Comparison of ENCODE assay signal across 1 cellular context in the genomic region with DNA sequence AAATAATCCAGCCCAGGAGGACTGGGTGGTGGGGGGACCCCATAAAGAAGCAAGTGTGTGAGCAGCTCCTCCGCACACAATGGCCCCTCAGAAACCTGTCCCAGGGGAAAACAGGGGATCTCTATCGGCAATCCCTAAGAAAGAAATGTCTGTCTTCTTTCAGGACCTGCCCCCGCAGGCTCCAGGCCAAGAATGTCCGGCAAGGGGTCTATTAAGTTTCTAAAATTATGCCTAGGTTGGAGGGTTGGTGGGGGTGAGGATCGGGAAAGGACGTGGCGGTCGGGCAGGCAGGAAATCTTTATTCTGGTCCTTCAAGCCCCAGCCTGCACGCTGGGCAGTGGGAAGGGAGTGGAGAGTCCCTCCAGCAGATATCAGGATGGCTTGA.
TF ChIP-seq lines count a peak whose summit lies in the region.

No MANE protein-coding gene starts in this region.

TF ChIP-seq in GM23338, 12 proteins besides CTCF, POLR2A, EP300 and RAD21:
- TF ChIP-seq CREB1 (CRISPR knock-in tag; IDR thresholded peaks at IDR 0.05; ENCODE audit: low read depth) (no peak), EZH2 (IDR thresholded peaks at IDR 0.05; ENCODE audit: low read depth, unreplicated experiment) (no peak), JUNB (IDR thresholded peaks at IDR 0.05; ENCODE audit: unreplicated experiment) (no peak), EZH2phosphoT487 (IDR thresholded peaks at IDR 0.05; ENCODE audit: unreplicated experiment) (no peak)
- TF ChIP-seq, protein P1, sequence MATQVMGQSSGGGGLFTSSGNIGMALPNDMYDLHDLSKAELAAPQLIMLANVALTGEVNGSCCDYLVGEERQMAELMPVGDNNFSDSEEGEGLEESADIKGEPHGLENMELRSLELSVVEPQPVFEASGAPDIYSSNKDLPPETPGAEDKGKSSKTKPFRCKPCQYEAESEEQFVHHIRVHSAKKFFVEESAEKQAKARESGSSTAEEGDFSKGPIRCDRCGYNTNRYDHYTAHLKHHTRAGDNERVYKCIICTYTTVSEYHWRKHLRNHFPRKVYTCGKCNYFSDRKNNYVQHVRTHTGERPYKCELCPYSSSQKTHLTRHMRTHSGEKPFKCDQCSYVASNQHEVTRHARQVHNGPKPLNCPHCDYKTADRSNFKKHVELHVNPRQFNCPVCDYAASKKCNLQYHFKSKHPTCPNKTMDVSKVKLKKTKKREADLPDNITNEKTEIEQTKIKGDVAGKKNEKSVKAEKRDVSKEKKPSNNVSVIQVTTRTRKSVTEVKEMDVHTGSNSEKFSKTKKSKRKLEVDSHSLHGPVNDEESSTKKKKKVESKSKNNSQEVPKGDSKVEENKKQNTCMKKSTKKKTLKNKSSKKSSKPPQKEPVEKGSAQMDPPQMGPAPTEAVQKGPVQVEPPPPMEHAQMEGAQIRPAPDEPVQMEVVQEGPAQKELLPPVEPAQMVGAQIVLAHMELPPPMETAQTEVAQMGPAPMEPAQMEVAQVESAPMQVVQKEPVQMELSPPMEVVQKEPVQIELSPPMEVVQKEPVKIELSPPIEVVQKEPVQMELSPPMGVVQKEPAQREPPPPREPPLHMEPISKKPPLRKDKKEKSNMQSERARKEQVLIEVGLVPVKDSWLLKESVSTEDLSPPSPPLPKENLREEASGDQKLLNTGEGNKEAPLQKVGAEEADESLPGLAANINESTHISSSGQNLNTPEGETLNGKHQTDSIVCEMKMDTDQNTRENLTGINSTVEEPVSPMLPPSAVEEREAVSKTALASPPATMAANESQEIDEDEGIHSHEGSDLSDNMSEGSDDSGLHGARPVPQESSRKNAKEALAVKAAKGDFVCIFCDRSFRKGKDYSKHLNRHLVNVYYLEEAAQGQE (IDR thresholded peaks at IDR 0.05; ENCODE audit: unreplicated experiment), result no peak
- TF ChIP-seq, protein P2, sequence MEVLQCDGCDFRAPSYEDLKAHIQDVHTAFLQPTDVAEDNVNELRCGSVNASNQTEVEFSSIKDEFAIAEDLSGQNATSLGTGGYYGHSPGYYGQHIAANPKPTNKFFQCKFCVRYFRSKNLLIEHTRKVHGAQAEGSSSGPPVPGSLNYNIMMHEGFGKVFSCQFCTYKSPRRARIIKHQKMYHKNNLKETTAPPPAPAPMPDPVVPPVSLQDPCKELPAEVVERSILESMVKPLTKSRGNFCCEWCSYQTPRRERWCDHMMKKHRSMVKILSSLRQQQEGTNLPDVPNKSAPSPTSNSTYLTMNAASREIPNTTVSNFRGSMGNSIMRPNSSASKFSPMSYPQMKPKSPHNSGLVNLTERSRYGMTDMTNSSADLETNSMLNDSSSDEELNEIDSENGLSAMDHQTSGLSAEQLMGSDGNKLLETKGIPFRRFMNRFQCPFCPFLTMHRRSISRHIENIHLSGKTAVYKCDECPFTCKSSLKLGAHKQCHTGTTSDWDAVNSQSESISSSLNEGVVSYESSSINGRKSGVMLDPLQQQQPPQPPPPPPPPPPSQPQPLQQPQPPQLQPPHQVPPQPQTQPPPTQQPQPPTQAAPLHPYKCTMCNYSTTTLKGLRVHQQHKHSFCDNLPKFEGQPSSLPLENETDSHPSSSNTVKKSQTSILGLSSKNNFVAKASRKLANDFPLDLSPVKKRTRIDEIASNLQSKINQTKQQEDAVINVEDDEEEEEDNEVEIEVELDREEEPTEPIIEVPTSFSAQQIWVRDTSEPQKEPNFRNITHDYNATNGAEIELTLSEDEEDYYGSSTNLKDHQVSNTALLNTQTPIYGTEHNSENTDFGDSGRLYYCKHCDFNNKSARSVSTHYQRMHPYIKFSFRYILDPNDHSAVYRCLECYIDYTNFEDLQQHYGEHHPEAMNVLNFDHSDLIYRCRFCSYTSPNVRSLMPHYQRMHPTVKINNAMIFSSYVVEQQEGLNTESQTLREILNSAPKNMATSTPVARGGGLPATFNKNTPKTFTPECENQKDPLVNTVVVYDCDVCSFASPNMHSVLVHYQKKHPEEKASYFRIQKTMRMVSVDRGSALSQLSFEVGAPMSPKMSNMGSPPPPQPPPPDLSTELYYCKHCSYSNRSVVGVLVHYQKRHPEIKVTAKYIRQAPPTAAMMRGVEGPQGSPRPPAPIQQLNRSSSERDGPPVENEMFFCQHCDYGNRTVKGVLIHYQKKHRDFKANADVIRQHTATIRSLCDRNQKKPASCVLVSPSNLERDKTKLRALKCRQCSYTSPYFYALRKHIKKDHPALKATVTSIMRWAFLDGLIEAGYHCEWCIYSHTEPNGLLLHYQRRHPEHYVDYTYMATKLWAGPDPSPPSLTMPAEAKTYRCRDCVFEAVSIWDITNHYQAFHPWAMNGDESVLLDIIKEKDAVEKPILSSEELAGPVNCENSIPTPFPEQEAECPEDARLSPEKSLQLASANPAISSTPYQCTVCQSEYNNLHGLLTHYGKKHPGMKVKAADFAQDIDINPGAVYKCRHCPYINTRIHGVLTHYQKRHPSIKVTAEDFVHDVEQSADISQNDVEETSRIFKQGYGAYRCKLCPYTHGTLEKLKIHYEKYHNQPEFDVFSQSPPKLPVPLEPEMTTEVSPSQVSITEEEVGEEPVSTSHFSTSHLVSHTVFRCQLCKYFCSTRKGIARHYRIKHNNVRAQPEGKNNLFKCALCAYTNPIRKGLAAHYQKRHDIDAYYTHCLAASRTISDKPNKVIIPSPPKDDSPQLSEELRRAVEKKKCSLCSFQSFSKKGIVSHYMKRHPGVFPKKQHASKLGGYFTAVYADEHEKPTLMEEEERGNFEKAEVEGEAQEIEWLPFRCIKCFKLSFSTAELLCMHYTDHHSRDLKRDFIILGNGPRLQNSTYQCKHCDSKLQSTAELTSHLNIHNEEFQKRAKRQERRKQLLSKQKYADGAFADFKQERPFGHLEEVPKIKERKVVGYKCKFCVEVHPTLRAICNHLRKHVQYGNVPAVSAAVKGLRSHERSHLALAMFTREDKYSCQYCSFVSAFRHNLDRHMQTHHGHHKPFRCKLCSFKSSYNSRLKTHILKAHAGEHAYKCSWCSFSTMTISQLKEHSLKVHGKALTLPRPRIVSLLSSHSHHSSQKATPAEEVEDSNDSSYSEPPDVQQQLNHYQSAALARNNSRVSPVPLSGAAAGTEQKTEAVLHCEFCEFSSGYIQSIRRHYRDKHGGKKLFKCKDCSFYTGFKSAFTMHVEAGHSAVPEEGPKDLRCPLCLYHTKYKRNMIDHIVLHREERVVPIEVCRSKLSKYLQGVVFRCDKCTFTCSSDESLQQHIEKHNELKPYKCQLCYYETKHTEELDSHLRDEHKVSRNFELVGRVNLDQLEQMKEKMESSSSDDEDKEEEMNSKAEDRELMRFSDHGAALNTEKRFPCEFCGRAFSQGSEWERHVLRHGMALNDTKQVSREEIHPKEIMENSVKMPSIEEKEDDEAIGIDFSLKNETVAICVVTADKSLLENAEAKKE (CRISPR knock-in tag; IDR thresholded peaks at IDR 0.05), result no peak
- TF ChIP-seq, protein P3, sequence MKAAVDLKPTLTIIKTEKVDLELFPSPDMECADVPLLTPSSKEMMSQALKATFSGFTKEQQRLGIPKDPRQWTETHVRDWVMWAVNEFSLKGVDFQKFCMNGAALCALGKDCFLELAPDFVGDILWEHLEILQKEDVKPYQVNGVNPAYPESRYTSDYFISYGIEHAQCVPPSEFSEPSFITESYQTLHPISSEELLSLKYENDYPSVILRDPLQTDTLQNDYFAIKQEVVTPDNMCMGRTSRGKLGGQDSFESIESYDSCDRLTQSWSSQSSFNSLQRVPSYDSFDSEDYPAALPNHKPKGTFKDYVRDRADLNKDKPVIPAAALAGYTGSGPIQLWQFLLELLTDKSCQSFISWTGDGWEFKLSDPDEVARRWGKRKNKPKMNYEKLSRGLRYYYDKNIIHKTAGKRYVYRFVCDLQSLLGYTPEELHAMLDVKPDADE (IDR thresholded peaks at IDR 0.05), result no peak
TF ChIP-seq in GM23338: peak in this region for 0.
